In genomic region chr5:45385321-45386058, GRCh38 we compare ENCODE assay signal across 13 cellular contexts.
DNase-seq lines count a peak whose midpoint lies in the region; ATAC-seq and TF ChIP-seq lines count a peak whose summit lies in the region.
"Had no signal": no experiment of that assay in that cellular context is flagged by ENCODE, and none has a peak within 500 bp of the region (broad histone marks: within the 10 kb centered on the region; RNA-seq: fewer than 3 reads in every experiment).

No MANE protein-coding gene starts in this region.

- H3K9me3 ChIP-seq in BE2C, result no peaks in the 10 kb centered on the region

- H3K36me3 ChIP-seq in BE2C, result no peaks in the 10 kb centered on the region
- H3K36me3 ChIP-seq: cardiac muscle cell, stomach had no signal

- no peak for TF ChIP-seq CTCF in BE2C (IDR thresholded peaks at IDR 0.05; ENCODE audit: low read depth, low read length)

- peak overlapping the region; percentile 15 for H3K4me3 ChIP-seq in BE2C (ENCODE audit: low read depth, low read length)
- H3K4me3 ChIP-seq: cardiac muscle cell, stomach had no signal

- no peaks in the 10 kb centered on the region for H3K27me3 ChIP-seq in BE2C
- H3K27me3 ChIP-seq: cardiac muscle cell, stomach had no signal

- ATAC-seq in HG03521 (IDR thresholded peaks at IDR 0.05; ENCODE audit: unreplicated experiment), result no peak
- ATAC-seq in HG03159 (IDR thresholded peaks at IDR 0.05; ENCODE audit: unreplicated experiment), result no peak
- ATAC-seq: natural killer cell treated with Interleukin-12 subunit alpha and Interleukin-12 subunit beta and Interleukin-15 and Interleukin-18, amount 100 ng/mL, for 72 hours had no signal

- peak; percentile 74 for DNase-seq in BE2C
- DNase-seq in LoVo (ENCODE audit: low spot score), result peak; percentile 12
- peak; percentile 27 for DNase-seq in amniotic epithelial cell (ENCODE audit: low read depth)
- peak; percentile 58 for DNase-seq in islet precursor cell
- DNase-seq in NCI-H510A treated with DMSO at 0.1 percent for 48 hours (lab: John Stamatoyannopoulos, UW), result no peak
- DNase-seq in NCI-H524 treated with DMSO at 0.1 percent for 48 hours (lab: John Stamatoyannopoulos, UW), result no peak
- DNase-seq: CD8-positive, alpha-beta memory T cell; NCI-H1105; stomach had no signal

- peaks cover 7% of the 10 kb centered on the region for H3K4me1 ChIP-seq in BE2C
- H3K4me1 ChIP-seq: stomach had no signal

Comparison
In these comparisons a context has a peak if more than half of its experiments do, and no peak if none do; other contexts are left out.
1. DNase-seq: peak in BE2C (single experiment), LoVo (single experiment), amniotic epithelial cell (single experiment) and islet precursor cell (single experiment); none in NCI-H510A treated with DMSO at 0.1 percent for 48 hours (single experiment) and NCI-H524 treated with DMSO at 0.1 percent for 48 hours (single experiment).